Comparison of ENCODE assay signal across 34 cellular contexts in the genomic region with DNA sequence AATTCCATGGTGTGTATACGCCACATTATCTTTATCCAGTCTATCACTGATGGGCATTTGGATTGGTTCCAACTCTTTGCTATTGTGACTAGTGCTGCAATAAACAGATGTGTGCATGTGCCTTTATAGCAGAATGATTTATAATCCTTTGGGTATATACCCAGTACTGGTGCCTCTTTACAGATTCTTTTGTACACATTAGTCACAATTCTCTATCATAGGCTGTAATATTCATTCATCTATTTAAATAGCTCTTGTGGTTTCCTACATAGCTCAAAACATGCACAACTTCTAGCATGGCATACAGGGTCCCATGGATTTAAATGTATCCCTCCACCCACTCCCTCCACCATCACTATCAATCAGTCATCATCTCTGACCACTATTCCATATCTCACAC.
"Had no signal": no experiment of that assay in that cellular context is flagged by ENCODE, and none has a peak within 500 bp of the region (broad histone marks: within the 10 kb centered on the region; RNA-seq: fewer than 3 reads in every experiment).

No MANE protein-coding gene starts in this region.

- H3K27me3 ChIP-seq: MG63 had no signal

- H3K9ac ChIP-seq: KMS-11 had no signal

- H3K27ac ChIP-seq: KMS-11 had no signal

- DNase-seq: Karpas-422, Kasumi-1, MG63, MM.1S, MV-4-11, NCI-H1048, NCI-H1092, NCI-H1092 treated with DMSO at 0.1 percent for 48 hours, NCI-H1105, NCI-H1105 treated with DMSO at 0.1 percent for 48 hours, NCI-H1417, NCI-H1417 treated with DMSO at 0.1 percent for 48 hours, NCI-H1436, NCI-H1436 treated with DMSO at 0.1 percent for 48 hours, NCI-H146, NCI-H1694, NCI-H1694 treated with DMSO at 0.1 percent for 48 hours, NCI-H187, NCI-H187 treated with DMSO at 0.1 percent for 48 hours, NCI-H1930, NCI-H2029, NCI-H2029 treated with DMSO at 0.1 percent for 48 hours, NCI-H2081, NCI-H2081 treated with DMSO at 0.1 percent for 48 hours, NCI-H2107, NCI-H2171, NCI-H2171 treated with DMSO at 0.1 percent for 48 hours, NCI-H2227 treated with DMSO at 0.1 percent for 48 hours, NCI-H226, NCI-H345, NCI-H446, NCI-H446 treated with DMSO at 0.1 percent for 48 hours, NCI-H510A had no signal

- H3K36me3 ChIP-seq: MG63 had no signal

- H3K9me3 ChIP-seq: MG63 had no signal

- H3K4me2 ChIP-seq: KMS-11 had no signal

- H3K4me3 ChIP-seq: MG63 had no signal
